In genomic region chr10:93718937-93719725, GRCh38 we compare ENCODE assay signal across 9 cellular contexts. TPM values are rescaled to one million over a fixed set of nuclear protein-coding genes. Genes with fewer than 3 reads are reported as not detected.
A peak's percentile ranks its signal among the peaks of the same experiment; 100 is the strongest.
DNase-seq lines count a peak whose midpoint lies in the region; ATAC-seq lines count a peak whose summit lies in the region.
"Had no signal": no experiment of that assay in that cellular context is flagged by ENCODE, and none has a peak within 500 bp of the region (broad histone marks: within the 10 kb centered on the region; RNA-seq: fewer than 3 reads in every experiment).

No MANE protein-coding gene starts in this region.

- H3K27me3 Mint-ChIP-seq in stimulated activated naive CD8-positive, alpha-beta T cell treated with anti-CD3 and anti-CD28 coated beads, Interleukin-15, amount 100 ng/mL, for 72 hours: peaks cover 30% of the 10 kb centered on the region

- peak; percentile 33 for ATAC-seq in stimulated activated naive CD8-positive, alpha-beta T cell treated with anti-CD3 and anti-CD28 coated beads, Interleukin-15, amount 100 ng/mL, for 72 hours
- ATAC-seq in stimulated activated naive CD8-positive, alpha-beta T cell treated with anti-CD3 and anti-CD28 coated beads, Interleukin-15, Interleukin-2, amounts not matched to agents 100 U/mL and 50 U/mL, for 24 hours: no peak
- peak; percentile 36 for ATAC-seq in HG03039 (IDR thresholded peaks at IDR 0.05; ENCODE audit: unreplicated experiment)

- H3K4me3 Mint-ChIP-seq in stimulated activated naive CD8-positive, alpha-beta T cell treated with anti-CD3 and anti-CD28 coated beads, Interleukin-15, amount 100 ng/mL, for 72 hours: no peak overlapping the region

- no peak for DNase-seq in stimulated activated naive CD8-positive, alpha-beta T cell treated with anti-CD3 and anti-CD28 coated beads, Interleukin-15, amount 100 ng/mL, for 72 hours
- DNase-seq in stimulated activated naive CD8-positive, alpha-beta T cell treated with anti-CD3 and anti-CD28 coated beads, Interleukin-15, Interleukin-2, amounts not matched to agents 100 U/mL and 50 U/mL, for 24 hours: no peak
- DNase-seq in SKM-1 (lab: John Stamatoyannopoulos, UW; ENCODE audit: unreplicated experiment) (peak; percentile 30), NCI-H1930 (lab: John Stamatoyannopoulos, UW) (no peak), SK-N-DZ (ENCODE audit: low spot score) (no peak), mucosa of gallbladder (ENCODE audit: low spot score) (no peak)
- DNase-seq in stimulated activated CD4-positive, alpha-beta T cell treated with anti-CD3 and anti-CD28 coated beads, Interleukin-4, amount 100 ng/mL, for 4 hours: no peak
- DNase-seq: IMR-90 had no signal

- no peaks in the 10 kb centered on the region for H3K9me3 Mint-ChIP-seq in stimulated activated naive CD8-positive, alpha-beta T cell treated with anti-CD3 and anti-CD28 coated beads, Interleukin-15, amount 100 ng/mL, for 72 hours

- no peak overlapping the region for H3K27ac Mint-ChIP-seq in stimulated activated naive CD8-positive, alpha-beta T cell treated with anti-CD3 and anti-CD28 coated beads, Interleukin-15, amount 100 ng/mL, for 72 hours

- H3K4me1 Mint-ChIP-seq in stimulated activated naive CD8-positive, alpha-beta T cell treated with anti-CD3 and anti-CD28 coated beads, Interleukin-15, amount 100 ng/mL, for 72 hours: peaks cover 6% of the 10 kb centered on the region

RNA-seq across cellular contexts. Expression of gene FRA10AC1, which starts 16.7 kb away (rescaled TPM):
- polyA plus RNA-seq in SK-N-DZ (2014; cell fraction: cytosol; rRNA removed): 4.3 and 6.0 TPM in 2 replicates
- 13.1 and 14.4 TPM in 2 replicates for polyA plus RNA-seq in SK-N-DZ (2014; cell fraction: nucleus; rRNA removed)
- 12.5 TPM for total RNA-seq in mucosa of gallbladder

RNA-seq across cellular contexts. Expression of gene LGI1, which starts 38.6 kb away (rescaled TPM):
- not detected in 2 replicates for polyA plus RNA-seq in SK-N-DZ (2014; cell fraction: cytosol; rRNA removed)
- polyA plus RNA-seq in SK-N-DZ (2014; cell fraction: nucleus; rRNA removed): 0.24 TPM in 1 of 2 replicates, not detected in the other
- 4.2 TPM for total RNA-seq in mucosa of gallbladder
- total RNA-seq: IMR-90 had no signal
- polyA plus RNA-seq: IMR-90 had no signal
